ENCODE assay signal across 1 cellular context in genomic region chr14:21987937-21988336, GRCh38.
TF ChIP-seq lines count a peak whose summit lies in the region.

No MANE protein-coding gene starts in this region.

TF ChIP-seq in HepG2, 621 proteins besides CTCF, POLR2A, EP300 and RAD21 (continued from another document):
- TF ChIP-seq HINFP (CRISPR knock-in tag; IDR thresholded peaks at IDR 0.05; ENCODE audit: low read depth), result no peak
- TF ChIP-seq DZIP1 (CRISPR knock-in tag; IDR thresholded peaks at IDR 0.05), result no peak
- no peak for TF ChIP-seq RNF2 (conservative IDR thresholded peaks at IDR 0.05; ENCODE audit: low read depth)
- no peak for TF ChIP-seq SOX5 (CRISPR knock-in tag; IDR thresholded peaks at IDR 0.05; ENCODE audit: borderline replicate concordance)
- no peak for TF ChIP-seq CHCHD3 (CRISPR knock-in tag; IDR thresholded peaks at IDR 0.05)
- TF ChIP-seq ZNF597 (CRISPR knock-in tag; IDR thresholded peaks at IDR 0.05), result no peak
- no peak for TF ChIP-seq ELK4 (CRISPR knock-in tag; IDR thresholded peaks at IDR 0.05; ENCODE audit: borderline replicate concordance)
- TF ChIP-seq BHLHE40 (IDR thresholded peaks at IDR 0.05; ENCODE audit: low read length), result no peak
- TF ChIP-seq ZNF552 (CRISPR knock-in tag; IDR thresholded peaks at IDR 0.05; ENCODE audit: borderline replicate concordance), result no peak
